Comparison of ENCODE assay signal across 2 cellular contexts in genomic region chr7:84144935-84145334, GRCh38.
TF ChIP-seq lines count a peak whose summit lies in the region.

No MANE protein-coding gene starts in this region.

TF ChIP-seq in GM23338, 12 proteins besides CTCF, POLR2A, EP300 and RAD21:
- TF ChIP-seq ZNF331 (CRISPR knock-in tag; IDR thresholded peaks at IDR 0.05; ENCODE audit: low read depth), result no peak
- TF ChIP-seq REST (IDR thresholded peaks at IDR 0.05; ENCODE audit: unreplicated experiment), result no peak
- TF ChIP-seq NANOG (IDR thresholded peaks at IDR 0.05; ENCODE audit: borderline replicate concordance), result no peak
- no peak for TF ChIP-seq EZH2phosphoT487 (IDR thresholded peaks at IDR 0.05; ENCODE audit: unreplicated experiment)
- TF ChIP-seq EZH2 (IDR thresholded peaks at IDR 0.05; ENCODE audit: low read depth, unreplicated experiment), result no peak
- no peak for TF ChIP-seq CREB1 (CRISPR knock-in tag; IDR thresholded peaks at IDR 0.05; ENCODE audit: low read depth)
- TF ChIP-seq ZNF462 (CRISPR knock-in tag; IDR thresholded peaks at IDR 0.05), result no peak
- TF ChIP-seq JUNB (IDR thresholded peaks at IDR 0.05; ENCODE audit: unreplicated experiment), result no peak
- no peak for TF ChIP-seq POLR2AphosphoS5 (IDR thresholded peaks at IDR 0.05; ENCODE audit: low read depth)
- TF ChIP-seq STAT1 (IDR thresholded peaks at IDR 0.05; ENCODE audit: unreplicated experiment), result no peak
- TF ChIP-seq ZNF114 (CRISPR knock-in tag; IDR thresholded peaks at IDR 0.05), result no peak
- no peak for TF ChIP-seq ETS1 (IDR thresholded peaks at IDR 0.05)

TF ChIP-seq in H1, 55 proteins besides CTCF, POLR2A, EP300 and RAD21:
- TF ChIP-seq CBX5 (IDR thresholded peaks at IDR 0.05; ENCODE audit: low read depth, low read length) (no peak), POLR2AphosphoS5 (IDR thresholded peaks at IDR 0.05; ENCODE audit: low read depth, low read length) (no peak), TEAD4 (IDR thresholded peaks at IDR 0.05; ENCODE audit: low read depth, low read length) (no peak), CTBP2 (IDR thresholded peaks at IDR 0.05; ENCODE audit: borderline replicate concordance, insufficient read depth, insufficient read length, low read length) (no peak), HDAC6 (IDR thresholded peaks at IDR 0.05; ENCODE audit: low read depth, low read length) (no peak), CEBPB (IDR thresholded peaks at IDR 0.05; ENCODE audit: low read depth, low read length) (no peak)
